In the genomic region with DNA sequence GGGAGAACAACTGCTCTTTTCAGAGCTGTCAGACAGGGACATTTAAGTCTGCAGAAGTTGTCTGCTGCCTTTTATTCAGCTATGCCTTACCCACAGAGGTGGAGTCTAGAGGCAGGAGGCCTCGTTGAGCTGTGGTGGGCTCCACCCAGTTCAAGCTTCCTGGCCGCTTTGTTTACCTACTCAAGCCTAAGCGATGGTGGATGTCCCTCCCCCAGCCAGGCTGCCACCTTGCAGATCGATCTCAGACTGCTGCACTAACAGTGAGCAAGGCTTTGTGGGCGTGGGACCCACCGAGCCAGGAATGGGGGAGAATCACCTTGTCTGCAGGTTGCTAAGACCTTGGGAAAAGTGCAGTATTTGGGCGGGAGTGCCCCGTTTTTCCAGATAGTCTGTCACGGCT, we compare ENCODE assay signal across 1 cellular context.
TF ChIP-seq lines count a peak whose summit lies in the region.
"Not testable (repeated sequence)": the region's sequence is repeated elsewhere in the genome, so short reads cannot be mapped to it uniquely, and the experiment has no call there.

No MANE protein-coding gene starts in this region.

TF ChIP-seq in HepG2, 621 proteins besides CTCF, POLR2A, EP300 and RAD21 (continued from another document):
- TF ChIP-seq ZNF281 (CRISPR knock-in tag; IDR thresholded peaks at IDR 0.05; ENCODE audit: borderline replicate concordance) (peak; percentile 55), POGK (CRISPR knock-in tag; conservative IDR thresholded peaks at IDR 0.05) (0 out of 2 replicates have a peak, but pooled peaks have one; percentile 47), TCF12 (CRISPR knock-in tag; IDR thresholded peaks at IDR 0.05) (0 out of 2 replicates have a peak, but pooled peaks have one; percentile 1), HIVEP1 (CRISPR knock-in tag; IDR thresholded peaks at IDR 0.05) (peak; percentile 79; the same call in 1 of the 2 replicates), SOX6 (CRISPR knock-in tag; IDR thresholded peaks at IDR 0.05) (peak; percentile 39; the same call in 1 of the 2 replicates), ZBTB40 (CRISPR knock-in tag; IDR thresholded peaks at IDR 0.05) (peak; percentile 37; the same call in 1 of the 2 replicates), SALL1 (CRISPR knock-in tag; IDR thresholded peaks at IDR 0.05) (peak; percentile 59), KDM5B (CRISPR knock-in tag; IDR thresholded peaks at IDR 0.05; ENCODE audit: borderline replicate concordance) (0 out of 2 replicates have a peak, but pooled peaks have one; percentile 46), MTERF4 (CRISPR knock-in tag; IDR thresholded peaks at IDR 0.05) (0 out of 2 replicates have a peak, but pooled peaks have one; percentile 32), NRL (CRISPR knock-in tag; IDR thresholded peaks at IDR 0.05; ENCODE audit: borderline replicate concordance) (0 out of 2 replicates have a peak, but pooled peaks have one; percentile 47), ZNF891 (CRISPR knock-in tag; IDR thresholded peaks at IDR 0.05) (peak; percentile 53; the same call in 1 of the 2 replicates), EED (CRISPR knock-in tag; IDR thresholded peaks at IDR 0.05) (0 out of 2 replicates have a peak, but pooled peaks have one; percentile 44), MTA1 (CRISPR knock-in tag; IDR thresholded peaks at IDR 0.05; ENCODE audit: borderline replicate concordance) (0 out of 2 replicates have a peak, but pooled peaks have one; percentile 67), ZIK1 (CRISPR knock-in tag; IDR thresholded peaks at IDR 0.05; ENCODE audit: borderline replicate concordance, low read depth) (0 out of 2 replicates have a peak, but pooled peaks have one; percentile 43), ZMYM4 (CRISPR knock-in tag; IDR thresholded peaks at IDR 0.05) (peak; percentile 53; the same call in 1 of the 2 replicates), ZNF644 (CRISPR knock-in tag; IDR thresholded peaks at IDR 0.05; ENCODE audit: low read depth) (0 out of 2 replicates have a peak, but pooled peaks have one; percentile 20), FOXK1 (CRISPR knock-in tag; IDR thresholded peaks at IDR 0.05; ENCODE audit: borderline replicate concordance, low read depth) (0 out of 2 replicates have a peak, but pooled peaks have one; percentile 47), ZNF280B (CRISPR knock-in tag; IDR thresholded peaks at IDR 0.05; ENCODE audit: borderline replicate concordance) (peak; percentile 53; the same call in 1 of the 2 replicates), ZNF333 (CRISPR knock-in tag; IDR thresholded peaks at IDR 0.05; ENCODE audit: borderline replicate concordance) (peak; percentile 38; the same call in 1 of the 2 replicates), PITX1 (CRISPR knock-in tag; IDR thresholded peaks at IDR 0.05) (peak; percentile 12; the same call in 1 of the 2 replicates)
- TF ChIP-seq TCF12, SOX6, ZBTB40 (IDR thresholded peaks at IDR 0.05): not testable (repeated sequence)
- TF ChIP-seq, protein P1, sequence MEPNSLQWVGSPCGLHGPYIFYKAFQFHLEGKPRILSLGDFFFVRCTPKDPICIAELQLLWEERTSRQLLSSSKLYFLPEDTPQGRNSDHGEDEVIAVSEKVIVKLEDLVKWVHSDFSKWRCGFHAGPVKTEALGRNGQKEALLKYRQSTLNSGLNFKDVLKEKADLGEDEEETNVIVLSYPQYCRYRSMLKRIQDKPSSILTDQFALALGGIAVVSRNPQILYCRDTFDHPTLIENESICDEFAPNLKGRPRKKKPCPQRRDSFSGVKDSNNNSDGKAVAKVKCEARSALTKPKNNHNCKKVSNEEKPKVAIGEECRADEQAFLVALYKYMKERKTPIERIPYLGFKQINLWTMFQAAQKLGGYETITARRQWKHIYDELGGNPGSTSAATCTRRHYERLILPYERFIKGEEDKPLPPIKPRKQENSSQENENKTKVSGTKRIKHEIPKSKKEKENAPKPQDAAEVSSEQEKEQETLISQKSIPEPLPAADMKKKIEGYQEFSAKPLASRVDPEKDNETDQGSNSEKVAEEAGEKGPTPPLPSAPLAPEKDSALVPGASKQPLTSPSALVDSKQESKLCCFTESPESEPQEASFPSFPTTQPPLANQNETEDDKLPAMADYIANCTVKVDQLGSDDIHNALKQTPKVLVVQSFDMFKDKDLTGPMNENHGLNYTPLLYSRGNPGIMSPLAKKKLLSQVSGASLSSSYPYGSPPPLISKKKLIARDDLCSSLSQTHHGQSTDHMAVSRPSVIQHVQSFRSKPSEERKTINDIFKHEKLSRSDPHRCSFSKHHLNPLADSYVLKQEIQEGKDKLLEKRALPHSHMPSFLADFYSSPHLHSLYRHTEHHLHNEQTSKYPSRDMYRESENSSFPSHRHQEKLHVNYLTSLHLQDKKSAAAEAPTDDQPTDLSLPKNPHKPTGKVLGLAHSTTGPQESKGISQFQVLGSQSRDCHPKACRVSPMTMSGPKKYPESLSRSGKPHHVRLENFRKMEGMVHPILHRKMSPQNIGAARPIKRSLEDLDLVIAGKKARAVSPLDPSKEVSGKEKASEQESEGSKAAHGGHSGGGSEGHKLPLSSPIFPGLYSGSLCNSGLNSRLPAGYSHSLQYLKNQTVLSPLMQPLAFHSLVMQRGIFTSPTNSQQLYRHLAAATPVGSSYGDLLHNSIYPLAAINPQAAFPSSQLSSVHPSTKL (CRISPR knock-in tag; IDR thresholded peaks at IDR 0.05), result 0 out of 2 replicates have a peak, but pooled peaks have one; percentile 21
TF ChIP-seq in HepG2: peak in this region for 26; not testable (repeated sequence) for 595.
